Comparison of ENCODE assay signal across 7 cellular contexts in the genomic region with DNA sequence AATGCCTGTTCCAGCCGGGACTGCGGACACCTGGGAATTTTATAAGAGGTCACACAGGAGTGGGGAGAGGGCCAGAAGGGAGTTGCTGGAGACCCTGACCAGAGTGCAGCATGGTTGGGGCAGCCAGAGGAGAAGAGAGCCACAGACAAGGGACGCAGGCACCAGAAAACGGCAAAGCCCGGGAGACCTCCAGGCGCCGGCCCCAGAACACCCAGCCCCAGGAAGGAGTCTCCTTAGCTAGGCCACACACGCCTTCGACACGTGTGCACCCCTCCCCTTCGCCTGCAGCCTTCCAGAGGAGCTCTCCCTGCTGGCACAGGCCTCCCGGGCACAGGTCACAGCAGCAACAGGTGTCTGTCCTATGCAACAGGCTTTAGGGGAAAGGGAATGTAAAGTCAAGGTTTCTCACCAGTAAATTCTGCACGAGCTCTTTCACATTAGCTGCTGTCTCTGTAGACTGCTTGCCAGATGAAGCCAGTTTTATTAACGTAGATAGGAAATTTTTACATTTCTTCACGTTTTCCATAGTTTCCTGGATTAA.
"Had no signal": no experiment of that assay in that cellular context is flagged by ENCODE, and none has a peak within 500 bp of the region (broad histone marks: within the 10 kb centered on the region; RNA-seq: fewer than 3 reads in every experiment).

No MANE protein-coding gene starts in this region.

- H3K4me3 ChIP-seq: GM23248, HAP-1 had no signal

- H3K27ac ChIP-seq: GM23248, HL-60 had no signal

- H3K27ac Mint-ChIP-seq: IgD-negative memory B cell had no signal

- H3K4me1 ChIP-seq: HAP-1 had no signal

- H3K4me3 Mint-ChIP-seq: IgD-negative memory B cell had no signal

- DNase-seq: GM23248, GOT3, H7, KBM-7 had no signal

- H2AFZ ChIP-seq: GM23248 had no signal

- H3K27me3 Mint-ChIP-seq: IgD-negative memory B cell had no signal

- H3K9me3 Mint-ChIP-seq: IgD-negative memory B cell had no signal

- H3K9me3 ChIP-seq: HAP-1 had no signal
